In the genomic region with DNA sequence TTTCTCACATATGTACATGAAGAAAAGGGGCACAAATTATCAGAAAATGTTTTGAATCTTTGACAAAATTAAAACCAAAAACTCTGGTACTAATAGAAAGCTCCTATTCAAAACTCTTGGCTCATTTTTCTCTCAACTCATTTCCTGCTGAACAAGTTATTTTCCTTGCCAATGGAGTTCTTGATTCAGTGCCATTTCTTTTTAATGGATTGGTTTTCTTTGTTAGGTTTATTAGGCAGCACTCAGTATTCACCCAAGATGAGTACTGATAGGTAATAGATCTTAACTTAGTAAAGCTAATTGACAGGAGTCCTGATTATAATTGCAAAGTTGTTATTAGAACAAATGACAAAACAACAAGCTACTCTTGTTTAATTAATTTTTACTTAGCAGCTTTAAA, we compare ENCODE assay signal across 1 cellular context.
TF ChIP-seq lines count a peak whose summit lies in the region.

No MANE protein-coding gene starts in this region.

TF ChIP-seq in HCT116, 20 proteins besides CTCF, POLR2A, EP300 and RAD21:
- no peak for TF ChIP-seq POLR2AphosphoS5 (IDR thresholded peaks at IDR 0.05; ENCODE audit: low read depth, low read length)
- TF ChIP-seq TCF7L2 (IDR thresholded peaks at IDR 0.05; ENCODE audit: borderline replicate concordance, extremely low read depth, insufficient read depth, insufficient read length), result no peak
- TF ChIP-seq JUND (IDR thresholded peaks at IDR 0.05), result no peak
- TF ChIP-seq ZNF274 (IDR thresholded peaks at IDR 0.05; ENCODE audit: low read depth, low read length), result no peak
- TF ChIP-seq SP1 (IDR thresholded peaks at IDR 0.05; ENCODE audit: low read depth), result no peak
- TF ChIP-seq, protein P1, sequence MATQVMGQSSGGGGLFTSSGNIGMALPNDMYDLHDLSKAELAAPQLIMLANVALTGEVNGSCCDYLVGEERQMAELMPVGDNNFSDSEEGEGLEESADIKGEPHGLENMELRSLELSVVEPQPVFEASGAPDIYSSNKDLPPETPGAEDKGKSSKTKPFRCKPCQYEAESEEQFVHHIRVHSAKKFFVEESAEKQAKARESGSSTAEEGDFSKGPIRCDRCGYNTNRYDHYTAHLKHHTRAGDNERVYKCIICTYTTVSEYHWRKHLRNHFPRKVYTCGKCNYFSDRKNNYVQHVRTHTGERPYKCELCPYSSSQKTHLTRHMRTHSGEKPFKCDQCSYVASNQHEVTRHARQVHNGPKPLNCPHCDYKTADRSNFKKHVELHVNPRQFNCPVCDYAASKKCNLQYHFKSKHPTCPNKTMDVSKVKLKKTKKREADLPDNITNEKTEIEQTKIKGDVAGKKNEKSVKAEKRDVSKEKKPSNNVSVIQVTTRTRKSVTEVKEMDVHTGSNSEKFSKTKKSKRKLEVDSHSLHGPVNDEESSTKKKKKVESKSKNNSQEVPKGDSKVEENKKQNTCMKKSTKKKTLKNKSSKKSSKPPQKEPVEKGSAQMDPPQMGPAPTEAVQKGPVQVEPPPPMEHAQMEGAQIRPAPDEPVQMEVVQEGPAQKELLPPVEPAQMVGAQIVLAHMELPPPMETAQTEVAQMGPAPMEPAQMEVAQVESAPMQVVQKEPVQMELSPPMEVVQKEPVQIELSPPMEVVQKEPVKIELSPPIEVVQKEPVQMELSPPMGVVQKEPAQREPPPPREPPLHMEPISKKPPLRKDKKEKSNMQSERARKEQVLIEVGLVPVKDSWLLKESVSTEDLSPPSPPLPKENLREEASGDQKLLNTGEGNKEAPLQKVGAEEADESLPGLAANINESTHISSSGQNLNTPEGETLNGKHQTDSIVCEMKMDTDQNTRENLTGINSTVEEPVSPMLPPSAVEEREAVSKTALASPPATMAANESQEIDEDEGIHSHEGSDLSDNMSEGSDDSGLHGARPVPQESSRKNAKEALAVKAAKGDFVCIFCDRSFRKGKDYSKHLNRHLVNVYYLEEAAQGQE (IDR thresholded peaks at IDR 0.05; ENCODE audit: low read depth), result no peak
- no peak for TF ChIP-seq EGR1 (IDR thresholded peaks at IDR 0.05; ENCODE audit: low read depth)
- no peak for TF ChIP-seq ZFX (IDR thresholded peaks at IDR 0.05)
- TF ChIP-seq, protein P2, sequence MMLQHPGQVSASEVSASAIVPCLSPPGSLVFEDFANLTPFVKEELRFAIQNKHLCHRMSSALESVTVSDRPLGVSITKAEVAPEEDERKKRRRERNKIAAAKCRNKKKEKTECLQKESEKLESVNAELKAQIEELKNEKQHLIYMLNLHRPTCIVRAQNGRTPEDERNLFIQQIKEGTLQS (IDR thresholded peaks at IDR 0.05), result no peak
- TF ChIP-seq YY1 (IDR thresholded peaks at IDR 0.05; ENCODE audit: extremely low read depth, insufficient replicate concordance, low read depth, low read length), result no peak
- no peak for TF ChIP-seq EZH2 (IDR thresholded peaks at IDR 0.05)
- no peak for TF ChIP-seq MAX (IDR thresholded peaks at IDR 0.05)
TF ChIP-seq in HCT116: peak in this region for 0.
